In the genomic region with DNA sequence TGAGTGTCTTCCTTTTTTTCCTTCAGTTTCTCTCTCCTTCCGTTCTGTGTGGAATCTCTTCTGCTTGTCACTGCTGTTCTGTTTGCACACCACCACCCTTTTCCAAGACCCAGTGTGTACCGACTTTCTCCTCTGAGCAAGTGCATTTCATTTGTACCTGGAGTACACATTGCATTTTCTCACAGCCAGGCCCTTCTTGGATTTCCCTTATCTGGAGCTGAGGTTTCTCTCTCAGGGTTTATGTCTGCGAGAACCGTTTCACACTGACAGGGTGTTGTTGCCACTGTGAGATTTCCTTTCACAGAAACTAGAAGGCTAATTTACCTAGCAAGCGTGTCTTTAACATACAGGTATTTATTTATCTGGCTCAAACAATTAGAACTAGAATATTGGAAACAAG, we compare ENCODE assay signal across 1 cellular context.
TF ChIP-seq lines count a peak whose summit lies in the region.

No MANE protein-coding gene starts in this region.

TF ChIP-seq in K562, 482 proteins besides CTCF, POLR2A, EP300 and RAD21:
- 0 out of 4 replicates have a peak, but pooled peaks of 1 of the 2 experiments have one; percentile 19 for TF ChIP-seq HDAC1 (IDR thresholded peaks at IDR 0.05)
- TF ChIP-seq REST (CRISPR knock-in tag; IDR thresholded peaks at IDR 0.05; ENCODE audit: low read depth) = no peak
- no peak for TF ChIP-seq POU5F1 (IDR thresholded peaks at IDR 0.05; ENCODE audit: borderline replicate concordance, low read depth, low read length, partially characterized antibody)
- no peak for TF ChIP-seq KLF6 (CRISPR knock-in tag; IDR thresholded peaks at IDR 0.05; ENCODE audit: borderline replicate concordance)
- peak; percentile 68 for TF ChIP-seq ZNF766 (CRISPR knock-in tag; conservative IDR thresholded peaks at IDR 0.05)
- 0 out of 2 replicates have a peak, but pooled peaks have one; percentile 33 for TF ChIP-seq SMARCA4 (IDR thresholded peaks at IDR 0.05)
- no peak for TF ChIP-seq POLR2AphosphoS2 (IDR thresholded peaks at IDR 0.05; ENCODE audit: low read length)
- TF ChIP-seq, protein P1, sequence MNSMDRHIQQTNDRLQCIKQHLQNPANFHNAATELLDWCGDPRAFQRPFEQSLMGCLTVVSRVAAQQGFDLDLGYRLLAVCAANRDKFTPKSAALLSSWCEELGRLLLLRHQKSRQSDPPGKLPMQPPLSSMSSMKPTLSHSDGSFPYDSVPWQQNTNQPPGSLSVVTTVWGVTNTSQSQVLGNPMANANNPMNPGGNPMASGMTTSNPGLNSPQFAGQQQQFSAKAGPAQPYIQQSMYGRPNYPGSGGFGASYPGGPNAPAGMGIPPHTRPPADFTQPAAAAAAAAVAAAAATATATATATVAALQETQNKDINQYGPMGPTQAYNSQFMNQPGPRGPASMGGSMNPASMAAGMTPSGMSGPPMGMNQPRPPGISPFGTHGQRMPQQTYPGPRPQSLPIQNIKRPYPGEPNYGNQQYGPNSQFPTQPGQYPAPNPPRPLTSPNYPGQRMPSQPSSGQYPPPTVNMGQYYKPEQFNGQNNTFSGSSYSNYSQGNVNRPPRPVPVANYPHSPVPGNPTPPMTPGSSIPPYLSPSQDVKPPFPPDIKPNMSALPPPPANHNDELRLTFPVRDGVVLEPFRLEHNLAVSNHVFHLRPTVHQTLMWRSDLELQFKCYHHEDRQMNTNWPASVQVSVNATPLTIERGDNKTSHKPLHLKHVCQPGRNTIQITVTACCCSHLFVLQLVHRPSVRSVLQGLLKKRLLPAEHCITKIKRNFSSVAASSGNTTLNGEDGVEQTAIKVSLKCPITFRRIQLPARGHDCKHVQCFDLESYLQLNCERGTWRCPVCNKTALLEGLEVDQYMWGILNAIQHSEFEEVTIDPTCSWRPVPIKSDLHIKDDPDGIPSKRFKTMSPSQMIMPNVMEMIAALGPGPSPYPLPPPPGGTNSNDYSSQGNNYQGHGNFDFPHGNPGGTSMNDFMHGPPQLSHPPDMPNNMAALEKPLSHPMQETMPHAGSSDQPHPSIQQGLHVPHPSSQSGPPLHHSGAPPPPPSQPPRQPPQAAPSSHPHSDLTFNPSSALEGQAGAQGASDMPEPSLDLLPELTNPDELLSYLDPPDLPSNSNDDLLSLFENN (IDR thresholded peaks at IDR 0.05; ENCODE audit: low read depth in 2 of 2, low read length in 2 of 2) = no peak
